8 cellular contexts compared by ENCODE assay signal in the genomic region with DNA sequence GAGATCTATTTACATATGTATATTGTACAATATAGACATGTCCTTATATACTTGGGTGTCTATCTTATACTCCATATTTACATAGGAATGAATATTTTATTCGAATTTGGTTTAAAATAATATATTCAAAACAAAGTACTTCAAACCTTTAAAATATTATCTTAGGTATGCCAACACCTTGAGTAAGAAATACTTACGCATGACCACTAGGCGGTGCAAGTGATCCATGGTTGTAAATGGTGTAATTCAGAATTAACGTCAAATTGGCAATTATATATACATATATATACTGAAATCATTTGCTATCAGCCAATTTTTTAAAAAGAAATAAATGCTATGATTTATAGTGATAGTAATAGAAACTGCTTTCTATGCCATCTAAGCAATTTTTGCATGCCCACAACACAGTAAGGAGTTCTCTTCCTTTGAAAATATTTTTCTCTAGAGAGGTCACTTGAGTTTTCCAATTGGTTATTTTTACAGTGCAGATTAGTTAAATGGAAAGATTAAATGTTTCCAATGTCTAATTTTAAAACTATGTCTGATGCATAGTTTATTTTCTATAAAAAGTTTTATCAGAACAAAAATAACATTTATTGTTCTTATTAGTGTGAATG. TPM values are rescaled to one million over a fixed set of nuclear protein-coding genes. Genes with fewer than 3 reads are reported as not detected.
A peak's percentile ranks its signal among the peaks of the same experiment; 100 is the strongest.
DNase-seq lines count a peak whose midpoint lies in the region; ATAC-seq and TF ChIP-seq lines count a peak whose summit lies in the region.

No MANE protein-coding gene starts in this region.

- H3K27ac Mint-ChIP-seq in T-helper 17 cell: no peak overlapping the region

- H3K27me3 Mint-ChIP-seq in T-helper 17 cell: peaks cover 39% of the 10 kb centered on the region

- no peak for TF ChIP-seq EP300 in suprapubic skin (IDR thresholded peaks at IDR 0.05)

- H3K4me1 Mint-ChIP-seq in T-helper 17 cell: no peaks in the 10 kb centered on the region

- no peaks in the 10 kb centered on the region for H3K36me3 Mint-ChIP-seq in T-helper 17 cell (ENCODE audit: low read depth)

- no peaks in the 10 kb centered on the region for H3K27me3 ChIP-seq in MG63
- H3K27me3 ChIP-seq in suprapubic skin: no peaks in the 10 kb centered on the region

- ATAC-seq in GM18508 (IDR thresholded peaks at IDR 0.05; ENCODE audit: insufficient read depth, unreplicated experiment) (peak; percentile 49), T-helper 17 cell (peak; percentile 51), HG02970 (IDR thresholded peaks at IDR 0.05; ENCODE audit: low FRiP score, unreplicated experiment) (no peak)

- H3K27ac ChIP-seq in suprapubic skin: no peak overlapping the region

- H3K4me1 ChIP-seq in suprapubic skin: peaks cover 3% of the 10 kb centered on the region

- H3K4me3 Mint-ChIP-seq in T-helper 17 cell: no peak overlapping the region

- H3K9me3 ChIP-seq in MG63 (no peaks in the 10 kb centered on the region), T-helper 17 cell (ENCODE audit: control insufficient read depth, low read length, poor library complexity, severe bottlenecking) (no peaks in the 10 kb centered on the region), suprapubic skin (no peaks in the 10 kb centered on the region)

- WGBS in suprapubic skin: 5% methylated on average over 4 of the region's 4 CpGs

- H3K4me3 ChIP-seq in MG63 (no peak overlapping the region), suprapubic skin (no peak overlapping the region)

- DNase-seq in AG09319 (ENCODE audit: extremely low read depth, low read depth): no peak
- peak; percentile 26 for DNase-seq in MG63
- DNase-seq in T-helper 17 cell: peak in 2 of 3 donors; percentile 30 to 33
- peak; percentile 23 for DNase-seq in central memory CD4-positive, alpha-beta T cell
- DNase-seq in midbrain (lab: John Stamatoyannopoulos, UW): peak; percentile 42
- no peak for DNase-seq in suprapubic skin (ENCODE audit: low spot score in 2 of 2)

- TF ChIP-seq CTCF in AG09319 (IDR thresholded peaks at IDR 0.05; ENCODE audit: low read depth, low read length): peak; percentile 80
- peak; percentile 54 to 60 for TF ChIP-seq CTCF in suprapubic skin (IDR thresholded peaks at IDR 0.05)

- no peaks in the 10 kb centered on the region for H3K36me3 ChIP-seq in MG63
- H3K36me3 ChIP-seq in suprapubic skin: no peaks in the 10 kb centered on the region

- no peak for TF ChIP-seq POLR2A in suprapubic skin (IDR thresholded peaks at IDR 0.05)

RNA-seq across cellular contexts. Expression of a gene that starts 37.5 kb away (rescaled TPM):
- 13.3 and 33.7 TPM in 2 replicates for total RNA-seq in MG63 (2014; rRNA removed; shearing (Covaris generic); ENCODE audit: low replicate concordance)
- 1 to 10 TPM; 4.1 to 5.1 TPM for total RNA-seq in T-helper 17 cell
- 10 to 100 TPM; 17.5 to 31.4 (median 22.0) TPM for total RNA-seq in suprapubic skin

Comparison
In these comparisons a context has a peak if more than half of its experiments do, and no peak if none do; other contexts are left out.
1. DNase-seq: peak in MG63 (single experiment), T-helper 17 cell (2 of 3), central memory CD4-positive, alpha-beta T cell (single experiment) and midbrain (single experiment); none in AG09319 (single experiment) and suprapubic skin (0 of 2).